ENCODE assay signal across 28 cellular contexts in genomic region chr9:72946318-72946717, GRCh38. TPM values are rescaled to one million over a fixed set of nuclear protein-coding genes. Genes with fewer than 3 reads are reported as not detected.
"Had no signal": no experiment of that assay in that cellular context is flagged by ENCODE, and none has a peak within 500 bp of the region (broad histone marks: within the 10 kb centered on the region; RNA-seq: fewer than 3 reads in every experiment).

No MANE protein-coding gene starts in this region.

- H3K27me3 ChIP-seq: brain microvascular endothelial cell, cardiac muscle cell had no signal

- H3K4me3 ChIP-seq: cardiac muscle cell, SK-N-MC had no signal

- H3K36me3 ChIP-seq: brain microvascular endothelial cell, cardiac muscle cell had no signal

- ATAC-seq: activated naive CD4-positive, alpha-beta T cell treated with anti-CD3 and anti-CD28 coated beads, Interleukin-2, amount 50 U/mL, for 72 hours; activated naive CD8-positive, alpha-beta T cell treated with anti-CD3 and anti-CD28 coated beads, Interleukin-2, amount 50 U/mL, for 24 hours; activated T-cell treated with anti-CD3 and anti-CD28 coated beads, Interleukin-2, amount 50 U/mL, for 4 hours; T-cell had no signal

- DNase-seq: activated CD4-positive, alpha-beta memory T cell treated with anti-CD3 and anti-CD28 coated beads for 36 hours; activated CD4-positive, alpha-beta T cell treated with anti-CD3 and anti-CD28 coated beads, Interleukin-2, amount 10 ng/mL, durations not matched to agents 7 days and 5 days; activated CD4-positive, CD25-positive, alpha-beta regulatory T cell; activated CD8-positive, alpha-beta memory T cell treated with anti-CD3 and anti-CD28 coated beads for 24 hours; activated effector memory CD4-positive, alpha-beta T cell treated with anti-CD3 and anti-CD28 coated beads, Interleukin-2, amount 50 U/mL, for 16 hours; activated naive CD4-positive, alpha-beta T cell treated with Interleukin-2 at 50 U/mL for 16 hours; activated naive CD8-positive, alpha-beta T cell treated with anti-CD3 and anti-CD28 coated beads, Interleukin-2, amount 50 U/mL, for 24 hours; activated T-cell treated with anti-CD3 and anti-CD28 coated beads, Interleukin-2, amount 50 U/mL, for 4 hours; amniotic stem cell; brain microvascular endothelial cell; MM.1S; NCI-H1105; NCI-H1436; NCI-H1694 treated with DMSO at 0.1 percent for 48 hours; NCI-H2029 treated with DMSO at 0.1 percent for 48 hours; NCI-H446 treated with DMSO at 0.1 percent for 48 hours; NCI-H526; NCI-H82; SIG-M5; T-cell; T-helper 2 cell; T1000 had no signal

- H3K27ac ChIP-seq: brain microvascular endothelial cell, cardiac muscle cell, SK-N-MC, VCaP had no signal

RNA-seq across cellular contexts. Expression of gene ALDH1A1, which starts 6.5 kb away (rescaled TPM):
- total RNA-seq: activated CD4-positive, alpha-beta memory T cell treated with anti-CD3 and anti-CD28 coated beads for 36 hours; activated CD4-positive, alpha-beta T cell treated with anti-CD3 and anti-CD28 coated beads, Interleukin-2, amount 10 ng/mL, durations not matched to agents 7 days and 5 days; OCI-LY7; RPMI7951 had no signal
